16 cellular contexts compared by ENCODE assay signal in genomic region chr18:58592223-58593214, GRCh38. TPM values are rescaled to one million over a fixed set of nuclear protein-coding genes. Genes with fewer than 3 reads are reported as not detected.
A peak's percentile ranks its signal among the peaks of the same experiment; 100 is the strongest.
DNase-seq lines count a peak whose midpoint lies in the region; ATAC-seq and TF ChIP-seq lines count a peak whose summit lies in the region.
"Had no signal": no experiment of that assay in that cellular context is flagged by ENCODE, and none has a peak within 500 bp of the region (broad histone marks: within the 10 kb centered on the region; RNA-seq: fewer than 3 reads in every experiment).

No MANE protein-coding gene starts in this region.

- intact Hi-C loops in left ventricle myocardium inferior (cut with micrococcal nuclease) (no loop called here), vagina (cut with DNase I) (no loop called here)

- peaks cover 1% of the 10 kb centered on the region for H3K36me3 Mint-ChIP-seq in osteocyte (ENCODE audit: unreplicated experiment)
- H3K36me3 Mint-ChIP-seq: stimulated activated effector memory CD8-positive, alpha-beta T cell treated with anti-CD3 and anti-CD28 coated beads, Interleukin-12 subunit alpha, Interleukin-12 subunit beta, amount 100 ng/mL, for 72 hours had no signal

- DNase-seq in NCI-H1092 (lab: John Stamatoyannopoulos, UW), result peak; percentile 39
- peak; percentile 89 for DNase-seq in SHP77 (lab: John Stamatoyannopoulos, UW)
- DNase-seq in left ventricle myocardium inferior, result no peak
- DNase-seq in osteocyte (ENCODE audit: extremely low spot score, unreplicated experiment), result no peak
- no peak for DNase-seq in vagina (ENCODE audit: extremely low spot score in 2 of 2)
- no peak for DNase-seq in activated CD4-positive, CD25-positive, alpha-beta regulatory T cell (lab: John Stamatoyannopoulos, UW)
- no peak for DNase-seq in NCI-H1048 (lab: John Stamatoyannopoulos, UW)
- DNase-seq: activated gamma-delta T cell treated with Interleukin-2 at 50 U/mL for 16 hours, aorta, H7, NCI-H1417, tibial artery had no signal

- peaks cover 10% of the 10 kb centered on the region for H3K9me3 Mint-ChIP-seq in osteocyte (ENCODE audit: unreplicated experiment)

- peaks cover 2% of the 10 kb centered on the region for H3K36me3 ChIP-seq in left ventricle myocardium inferior
- no peaks in the 10 kb centered on the region for H3K36me3 ChIP-seq in vagina
- H3K36me3 ChIP-seq: tibial artery had no signal

- peak overlapping the region; percentile 89 for H3K27ac ChIP-seq in left ventricle myocardium inferior (replicated peaks)
- H3K27ac ChIP-seq in vagina, result no peak overlapping the region
- H3K27ac ChIP-seq: tibial artery had no signal

- TF ChIP-seq POLR2A in vagina (IDR thresholded peaks at IDR 0.05), result no peak

- H3K4me3 ChIP-seq in left ventricle myocardium inferior (no peak overlapping the region), vagina (no peak overlapping the region)
- H3K4me3 ChIP-seq: tibial artery had no signal

- H3K4me1 Mint-ChIP-seq in osteocyte (ENCODE audit: unreplicated experiment), result peaks cover 48% of the 10 kb centered on the region

- peak overlapping the region; percentile 69 for H3K27ac Mint-ChIP-seq in osteocyte (ENCODE audit: unreplicated experiment)
- H3K27ac Mint-ChIP-seq: stimulated activated effector memory CD8-positive, alpha-beta T cell treated with anti-CD3 and anti-CD28 coated beads, Interleukin-12 subunit alpha, Interleukin-12 subunit beta, amount 100 ng/mL, for 72 hours; WTC11 had no signal

- no peaks in the 10 kb centered on the region for H3K27me3 Mint-ChIP-seq in osteocyte (ENCODE audit: unreplicated experiment)

- H3K9me3 ChIP-seq in left ventricle myocardium inferior (replicated peaks), result peaks cover 7% of the 10 kb centered on the region
- H3K9me3 ChIP-seq in vagina, result no peaks in the 10 kb centered on the region

- TF ChIP-seq CTCF in left ventricle myocardium inferior (IDR thresholded peaks at IDR 0.05; ENCODE audit: borderline replicate concordance) (no peak), osteocyte (IDR thresholded peaks at IDR 0.05) (no peak), vagina (IDR thresholded peaks at IDR 0.05) (no peak)

- no peak for ATAC-seq in GM18867 (IDR thresholded peaks at IDR 0.05; ENCODE audit: unreplicated experiment)
- ATAC-seq: stimulated activated effector memory CD8-positive, alpha-beta T cell treated with anti-CD3 and anti-CD28 coated beads, Interleukin-12 subunit alpha, Interleukin-12 subunit beta, amount 100 ng/mL, for 72 hours; WTC11 had no signal

- no peak overlapping the region for H3K4me3 Mint-ChIP-seq in osteocyte (ENCODE audit: unreplicated experiment)
- H3K4me3 Mint-ChIP-seq: stimulated activated effector memory CD8-positive, alpha-beta T cell treated with anti-CD3 and anti-CD28 coated beads, Interleukin-12 subunit alpha, Interleukin-12 subunit beta, amount 100 ng/mL, for 72 hours; WTC11 had no signal

- H3K27me3 ChIP-seq in left ventricle myocardium inferior (ENCODE audit: low read depth), result no peaks in the 10 kb centered on the region
- no peaks in the 10 kb centered on the region for H3K27me3 ChIP-seq in vagina
- H3K27me3 ChIP-seq: tibial artery had no signal

- H3K4me1 ChIP-seq in left ventricle myocardium inferior (peaks cover 78% of the 10 kb centered on the region), vagina (peaks cover 20% of the 10 kb centered on the region)
- H3K4me1 ChIP-seq: tibial artery had no signal

RNA-seq across cellular contexts. Expression of gene ALPK2, which starts 36.4 kb away (rescaled TPM):
- total RNA-seq in left ventricle myocardium inferior (182 TPM), osteocyte (54.9 and 61.2 TPM in 2 replicates), vagina (2.2 TPM)
- total RNA-seq: posterior vena cava had no signal

Comparison
In these comparisons a context has a peak if more than half of its experiments do, and no peak if none do; other contexts are left out.
1. DNase-seq: peak in NCI-H1092 (single experiment) and SHP77 (2 of 2); none in left ventricle myocardium inferior (single experiment), osteocyte (single experiment), vagina (0 of 2), activated CD4-positive, CD25-positive, alpha-beta regulatory T cell (0 of 4) and NCI-H1048 (single experiment).
2. RNA of gene ALPK2, which starts 36.4 kb away (total RNA-seq): 182 TPM in left ventricle myocardium inferior (single experiment) and 54.9 to 61.2 TPM in osteocyte; 2.2 TPM in vagina (single experiment); every median in the first group is over 10 times any median in the second.